In the genomic region with DNA sequence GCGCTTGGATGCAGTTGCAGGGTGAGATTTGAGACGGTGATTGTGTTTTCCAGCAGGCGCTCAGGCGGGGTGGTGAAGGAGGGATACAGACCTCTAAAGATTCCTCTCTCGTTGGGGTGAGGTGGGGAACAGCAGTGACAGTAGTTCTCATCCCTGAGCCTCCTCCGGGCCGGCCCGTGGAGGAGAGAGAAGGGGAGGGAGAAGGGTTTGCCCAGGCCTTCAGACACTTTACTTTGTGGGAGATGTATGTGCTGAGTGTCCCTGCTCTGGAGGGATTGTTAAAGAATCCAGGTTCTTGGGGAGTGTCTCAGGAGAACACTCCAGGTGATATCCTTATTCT, we compare ENCODE assay signal across 1 cellular context.
TF ChIP-seq lines count a peak whose summit lies in the region.

No MANE protein-coding gene starts in this region.

TF ChIP-seq in SK-N-SH, 30 proteins besides CTCF, POLR2A, EP300 and RAD21 (continued from another document):
- TF ChIP-seq, protein P1, sequence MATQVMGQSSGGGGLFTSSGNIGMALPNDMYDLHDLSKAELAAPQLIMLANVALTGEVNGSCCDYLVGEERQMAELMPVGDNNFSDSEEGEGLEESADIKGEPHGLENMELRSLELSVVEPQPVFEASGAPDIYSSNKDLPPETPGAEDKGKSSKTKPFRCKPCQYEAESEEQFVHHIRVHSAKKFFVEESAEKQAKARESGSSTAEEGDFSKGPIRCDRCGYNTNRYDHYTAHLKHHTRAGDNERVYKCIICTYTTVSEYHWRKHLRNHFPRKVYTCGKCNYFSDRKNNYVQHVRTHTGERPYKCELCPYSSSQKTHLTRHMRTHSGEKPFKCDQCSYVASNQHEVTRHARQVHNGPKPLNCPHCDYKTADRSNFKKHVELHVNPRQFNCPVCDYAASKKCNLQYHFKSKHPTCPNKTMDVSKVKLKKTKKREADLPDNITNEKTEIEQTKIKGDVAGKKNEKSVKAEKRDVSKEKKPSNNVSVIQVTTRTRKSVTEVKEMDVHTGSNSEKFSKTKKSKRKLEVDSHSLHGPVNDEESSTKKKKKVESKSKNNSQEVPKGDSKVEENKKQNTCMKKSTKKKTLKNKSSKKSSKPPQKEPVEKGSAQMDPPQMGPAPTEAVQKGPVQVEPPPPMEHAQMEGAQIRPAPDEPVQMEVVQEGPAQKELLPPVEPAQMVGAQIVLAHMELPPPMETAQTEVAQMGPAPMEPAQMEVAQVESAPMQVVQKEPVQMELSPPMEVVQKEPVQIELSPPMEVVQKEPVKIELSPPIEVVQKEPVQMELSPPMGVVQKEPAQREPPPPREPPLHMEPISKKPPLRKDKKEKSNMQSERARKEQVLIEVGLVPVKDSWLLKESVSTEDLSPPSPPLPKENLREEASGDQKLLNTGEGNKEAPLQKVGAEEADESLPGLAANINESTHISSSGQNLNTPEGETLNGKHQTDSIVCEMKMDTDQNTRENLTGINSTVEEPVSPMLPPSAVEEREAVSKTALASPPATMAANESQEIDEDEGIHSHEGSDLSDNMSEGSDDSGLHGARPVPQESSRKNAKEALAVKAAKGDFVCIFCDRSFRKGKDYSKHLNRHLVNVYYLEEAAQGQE (IDR thresholded peaks at IDR 0.05; ENCODE audit: low read depth, low read length) = no peak
- no peak for TF ChIP-seq ELF1 (IDR thresholded peaks at IDR 0.05)
- TF ChIP-seq TAF1 (IDR thresholded peaks at IDR 0.05; ENCODE audit: borderline replicate concordance, low read depth, low read length) = no peak
- no peak for TF ChIP-seq FOXM1 (IDR thresholded peaks at IDR 0.05; ENCODE audit: low read depth)
- no peak for TF ChIP-seq POLR2AphosphoS5 (IDR thresholded peaks at IDR 0.05; ENCODE audit: low read depth, low read length)
- TF ChIP-seq CHD2 (IDR thresholded peaks at IDR 0.05; ENCODE audit: low read length, partially characterized antibody) = no peak
- no peak for TF ChIP-seq SIN3A (IDR thresholded peaks at IDR 0.05; ENCODE audit: borderline replicate concordance, low read depth, low read length)
